1 cellular context compared by ENCODE assay signal in genomic region chr13:23558675-23559536, GRCh38.
TF ChIP-seq lines count a peak whose summit lies in the region.

No MANE protein-coding gene starts in this region.

TF ChIP-seq in HEK293, 187 proteins besides CTCF, POLR2A, EP300 and RAD21 (continued from another document):
- TF ChIP-seq INSM2 (tag by site-specific recombination; IDR thresholded peaks at IDR 0.05) (peak; percentile 20; the same call in 1 of the 2 replicates), ELK4 (IDR thresholded peaks at IDR 0.05; ENCODE audit: borderline replicate concordance, low read depth, low read length) (no peak), ZNF175 (tag by site-specific recombination; IDR thresholded peaks at IDR 0.05) (no peak), ZBTB48 (tag by site-specific recombination; IDR thresholded peaks at IDR 0.05) (peak; percentile 25; the same call in 1 of the 2 replicates), ZNF549 (tag by site-specific recombination; IDR thresholded peaks at IDR 0.05) (no peak), MZF1 (tag by site-specific recombination; IDR thresholded peaks at IDR 0.05; ENCODE audit: borderline replicate concordance) (no peak; the same call in 1 of the 2 replicates), ZNF324 (tag by site-specific recombination; IDR thresholded peaks at IDR 0.05) (no peak), TRIM28 (IDR thresholded peaks at IDR 0.05; ENCODE audit: borderline replicate concordance, low read length) (peak; percentile 76; the same call in 1 of the 2 replicates), GLI4 (tag by site-specific recombination; IDR thresholded peaks at IDR 0.05) (peak; percentile 65; the same call in 1 of the 2 replicates), ZNF146 (tag by site-specific recombination; IDR thresholded peaks at IDR 0.05) (peak; percentile 32; the same call in 1 of the 2 replicates), ZNF629 (tag by site-specific recombination; IDR thresholded peaks at IDR 0.05) (no peak), ZNF558 (tag by site-specific recombination; IDR thresholded peaks at IDR 0.05) (0 out of 2 replicates have a peak, but pooled peaks have one; percentile 23), FEZF1 (tag by site-specific recombination; IDR thresholded peaks at IDR 0.05) (peak; percentile 4; the same call in 1 of the 2 replicates), ZBTB26 (tag by site-specific recombination; optimal IDR thresholded peaks at IDR 0.05) (peak; percentile 24), GLIS1 (tag by site-specific recombination; IDR thresholded peaks at IDR 0.05) (peak; percentile 71), ZIC2 (tag by site-specific recombination; IDR thresholded peaks at IDR 0.05) (no peak)
